Comparison of ENCODE assay signal across 8 cellular contexts in genomic region chr1:178768423-178768822, GRCh38. TPM values are rescaled to one million over a fixed set of nuclear protein-coding genes. Genes with fewer than 3 reads are reported as not detected.
DNase-seq lines count a peak whose midpoint lies in the region; ATAC-seq and TF ChIP-seq lines count a peak whose summit lies in the region.

No MANE protein-coding gene starts in this region.

- H3K9me2 ChIP-seq in PC-3 (replicated peaks; ENCODE audit: low read length), result no peaks in the 10 kb centered on the region

- H3K9me3 ChIP-seq in PC-3 (ENCODE audit: low read length), result 0 out of 2 replicates have a peak, but pooled peaks cover 5% of the 10 kb centered on the region
- H3K9me3 ChIP-seq in colonic mucosa, result no peaks in the 10 kb centered on the region

- intact Hi-C loops in PC-3 (cut with micrococcal nuclease) (no loop called here), colonic mucosa (cut with DNase I) (no loop called here)

- H3K79me2 ChIP-seq in PC-3 (ENCODE audit: low read length), result peaks cover 70% of the 10 kb centered on the region

- no peaks in the 10 kb centered on the region for H4K20me1 ChIP-seq in PC-3 (ENCODE audit: low read length)

- no peak overlapping the region for H3K4me3 Mint-ChIP-seq in mesothelial cell of epicardium

- H3K4me3 ChIP-seq in PC-3 (ENCODE audit: low read length) (no peak overlapping the region), colonic mucosa (no peak overlapping the region)

- H3K4me1 ChIP-seq in PC-3 (ENCODE audit: insufficient read depth, low read length) (no peaks in the 10 kb centered on the region), colonic mucosa (no peaks in the 10 kb centered on the region)

- H2AFZ ChIP-seq in PC-3 (ENCODE audit: low read length), result no peak overlapping the region

- H3K9ac ChIP-seq in PC-3 (ENCODE audit: low read length) (no peak overlapping the region), colonic mucosa (ENCODE audit: low read depth in 2 of 2, low read length in 2 of 2) (no peak overlapping the region)

- no peak overlapping the region for H3K4me2 ChIP-seq in PC-3 (ENCODE audit: low read length)

- H3K27ac ChIP-seq in PC-3 (ENCODE audit: low read length), result no peak overlapping the region
- H3K27ac ChIP-seq in colonic mucosa, result no peak overlapping the region

- peaks cover 47% of the 10 kb centered on the region for H3K9me3 Mint-ChIP-seq in mesothelial cell of epicardium

- H3K36me3 ChIP-seq in PC-3 (ENCODE audit: low read depth, low read length) (peaks cover 7% of the 10 kb centered on the region; the same call in 1 of the 2 replicates), colonic mucosa (no peaks in the 10 kb centered on the region)

- H3K27me3 ChIP-seq in PC-3 (ENCODE audit: low read length), result no peaks in the 10 kb centered on the region
- H3K27me3 ChIP-seq in colonic mucosa, result no peaks in the 10 kb centered on the region

- CTCF ChIA-PET in PC-3 (lab: Charles Lee), result no interaction called here

- no peaks in the 10 kb centered on the region for H3F3A ChIP-seq in PC-3 (ENCODE audit: low read length, unreplicated experiment)

- DNase-seq in DMS53 (lab: John Stamatoyannopoulos, UW) (peak; percentile 72), HCEC 1CT (peak; percentile 30), PC-3 (peak; percentile 54), colonic mucosa (no peak), mesothelial cell of epicardium (ENCODE audit: low spot score in 2 of 2, unreplicated experiment in 2 of 2) (no peak), cerebellar nuclear complex (lab: John Stamatoyannopoulos, UW) (no peak), nucleus accumbens (lab: John Stamatoyannopoulos, UW) (no peak)

- BruUV-seq in PC-3 (replicated peaks; lab: Mats Ljungman, UMichigan), result no TSS peak

- no peak overlapping the region for H3K27ac Mint-ChIP-seq in mesothelial cell of epicardium

- H3K4me1 Mint-ChIP-seq in mesothelial cell of epicardium, result no peaks in the 10 kb centered on the region

- no peak for ATAC-seq in PC-3
- ATAC-seq in GM21447 (IDR thresholded peaks at IDR 0.05; ENCODE audit: unreplicated experiment), result no peak

- peaks cover 61% of the 10 kb centered on the region for H3K36me3 Mint-ChIP-seq in mesothelial cell of epicardium

- POLR2A ChIA-PET in PC-3 (lab: Charles Lee; ENCODE audit: unreplicated experiment), result no interaction called here

- no peaks in the 10 kb centered on the region for H3K27me3 Mint-ChIP-seq in mesothelial cell of epicardium (ENCODE audit: low read depth)

- TF ChIP-seq CTCF in PC-3 (conservative IDR thresholded peaks at IDR 0.05; ENCODE audit: low read depth, low read length) (peak; percentile 78), colonic mucosa (IDR thresholded peaks at IDR 0.05) (peak; percentile 60), mesothelial cell of epicardium (IDR thresholded peaks at IDR 0.05; ENCODE audit: unreplicated experiment) (peak; percentile 20)

RNA-seq across cellular contexts. Expression of gene RALGPS2, which starts 43.4 kb away (rescaled TPM):
- total RNA-seq in PC-3 (2014; rRNA removed), result 19.3 and 39.2 TPM in 2 replicates
- total RNA-seq in colonic mucosa, result 10 to 100 TPM; 23.5 to 49.1 TPM
- total RNA-seq in mesothelial cell of epicardium, result 45.3 to 51.6 TPM (median 50.9 TPM) in 3 replicates

Comparison
In these comparisons a context has a peak if more than half of its experiments do, and no peak if none do; other contexts are left out.
1. DNase-seq: peak in DMS53 (single experiment), HCEC 1CT (single experiment) and PC-3 (single experiment); none in colonic mucosa (single experiment), mesothelial cell of epicardium (0 of 2), cerebellar nuclear complex (0 of 2) and nucleus accumbens (0 of 56).
2. CTCF ChIP-seq: peak in every context shown above with its lines; median percentile 78 in PC-3; 60 in colonic mucosa; 20 in mesothelial cell of epicardium.